ENCODE assay signal across 1 cellular context in the genomic region with DNA sequence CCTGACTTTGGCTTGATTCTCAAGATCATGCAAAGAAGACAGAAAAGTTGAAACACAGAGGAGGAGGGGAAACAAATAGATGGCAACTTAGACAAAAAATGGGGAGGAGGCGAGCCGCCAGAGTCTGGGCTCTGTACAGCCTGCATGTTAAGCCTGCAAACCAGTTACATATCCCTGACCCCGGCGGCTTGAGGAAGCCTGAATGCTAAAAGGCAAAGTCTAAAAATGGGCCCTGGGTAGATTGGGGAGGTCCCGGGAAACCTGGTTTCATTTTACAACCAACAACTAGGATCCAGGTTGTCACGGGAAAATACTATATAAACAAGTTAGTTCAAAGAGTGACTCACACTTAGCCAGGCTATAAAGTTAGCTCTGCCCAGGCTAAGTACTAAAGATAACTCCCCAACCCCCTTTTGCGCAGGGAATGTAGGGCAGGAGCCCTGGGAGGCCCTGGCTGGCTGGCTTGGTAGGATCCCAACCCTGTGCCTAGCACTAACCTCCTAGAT.
A peak's percentile ranks its signal among the peaks of the same experiment; 100 is the strongest.
TF ChIP-seq lines count a peak whose summit lies in the region.

No MANE protein-coding gene starts in this region.

TF ChIP-seq in K562, 482 proteins besides CTCF, POLR2A, EP300 and RAD21 (continued from another document):
- TF ChIP-seq, protein P1, sequence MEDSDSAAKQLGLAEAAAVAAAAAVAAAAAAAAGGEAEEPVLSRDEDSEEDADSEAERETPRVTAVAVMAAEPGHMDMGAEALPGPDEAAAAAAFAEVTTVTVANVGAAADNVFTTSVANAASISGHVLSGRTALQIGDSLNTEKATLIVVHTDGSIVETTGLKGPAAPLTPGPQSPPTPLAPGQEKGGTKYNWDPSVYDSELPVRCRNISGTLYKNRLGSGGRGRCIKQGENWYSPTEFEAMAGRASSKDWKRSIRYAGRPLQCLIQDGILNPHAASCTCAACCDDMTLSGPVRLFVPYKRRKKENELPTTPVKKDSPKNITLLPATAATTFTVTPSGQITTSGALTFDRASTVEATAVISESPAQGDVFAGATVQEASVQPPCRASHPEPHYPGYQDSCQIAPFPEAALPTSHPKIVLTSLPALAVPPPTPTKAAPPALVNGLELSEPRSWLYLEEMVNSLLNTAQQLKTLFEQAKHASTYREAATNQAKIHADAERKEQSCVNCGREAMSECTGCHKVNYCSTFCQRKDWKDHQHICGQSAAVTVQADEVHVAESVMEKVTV (CRISPR knock-in tag; IDR thresholded peaks at IDR 0.05): no peak
- TF ChIP-seq, protein P2, sequence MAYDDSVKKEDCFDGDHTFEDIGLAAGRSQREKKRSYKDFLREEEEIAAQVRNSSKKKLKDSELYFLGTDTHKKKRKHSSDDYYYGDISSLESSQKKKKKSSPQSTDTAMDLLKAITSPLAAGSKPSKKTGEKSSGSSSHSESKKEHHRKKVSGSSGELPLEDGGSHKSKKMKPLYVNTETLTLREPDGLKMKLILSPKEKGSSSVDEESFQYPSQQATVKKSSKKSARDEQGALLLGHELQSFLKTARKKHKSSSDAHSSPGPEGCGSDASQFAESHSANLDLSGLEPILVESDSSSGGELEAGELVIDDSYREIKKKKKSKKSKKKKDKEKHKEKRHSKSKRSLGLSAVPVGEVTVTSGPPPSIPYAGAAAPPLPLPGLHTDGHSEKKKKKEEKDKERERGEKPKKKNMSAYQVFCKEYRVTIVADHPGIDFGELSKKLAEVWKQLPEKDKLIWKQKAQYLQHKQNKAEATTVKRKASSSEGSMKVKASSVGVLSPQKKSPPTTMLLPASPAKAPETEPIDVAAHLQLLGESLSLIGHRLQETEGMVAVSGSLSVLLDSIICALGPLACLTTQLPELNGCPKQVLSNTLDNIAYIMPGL (CRISPR knock-in tag; IDR thresholded peaks at IDR 0.05): no peak
- TF ChIP-seq NELFE (IDR thresholded peaks at IDR 0.05; ENCODE audit: insufficient read depth, insufficient read length) (no peak), ZNF551 (CRISPR knock-in tag; IDR thresholded peaks at IDR 0.05) (no peak), FOSL1 (tag; conservative IDR thresholded peaks at IDR 0.05) (peak; percentile 42; the same call in 1 of the 2 replicates), ZNF41 (CRISPR knock-in tag; conservative IDR thresholded peaks at IDR 0.05) (no peak)
- TF ChIP-seq, protein P3, sequence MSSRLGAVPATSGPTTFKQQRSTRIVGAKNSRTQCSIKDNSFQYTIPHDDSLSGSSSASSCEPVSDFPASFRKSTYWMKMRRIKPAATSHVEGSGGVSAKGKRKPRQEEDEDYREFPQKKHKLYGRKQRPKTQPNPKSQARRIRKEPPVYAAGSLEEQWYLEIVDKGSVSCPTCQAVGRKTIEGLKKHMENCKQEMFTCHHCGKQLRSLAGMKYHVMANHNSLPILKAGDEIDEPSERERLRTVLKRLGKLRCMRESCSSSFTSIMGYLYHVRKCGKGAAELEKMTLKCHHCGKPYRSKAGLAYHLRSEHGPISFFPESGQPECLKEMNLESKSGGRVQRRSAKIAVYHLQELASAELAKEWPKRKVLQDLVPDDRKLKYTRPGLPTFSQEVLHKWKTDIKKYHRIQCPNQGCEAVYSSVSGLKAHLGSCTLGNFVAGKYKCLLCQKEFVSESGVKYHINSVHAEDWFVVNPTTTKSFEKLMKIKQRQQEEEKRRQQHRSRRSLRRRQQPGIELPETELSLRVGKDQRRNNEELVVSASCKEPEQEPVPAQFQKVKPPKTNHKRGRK (tag; IDR thresholded peaks at IDR 0.05): no peak
- TF ChIP-seq, protein P4, sequence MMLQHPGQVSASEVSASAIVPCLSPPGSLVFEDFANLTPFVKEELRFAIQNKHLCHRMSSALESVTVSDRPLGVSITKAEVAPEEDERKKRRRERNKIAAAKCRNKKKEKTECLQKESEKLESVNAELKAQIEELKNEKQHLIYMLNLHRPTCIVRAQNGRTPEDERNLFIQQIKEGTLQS (IDR thresholded peaks at IDR 0.05): no peak
- TF ChIP-seq, protein P4 (CRISPR knock-in tag; conservative IDR thresholded peaks at IDR 0.05): no peak
